Comparison of ENCODE assay signal across 24 cellular contexts in the genomic region with DNA sequence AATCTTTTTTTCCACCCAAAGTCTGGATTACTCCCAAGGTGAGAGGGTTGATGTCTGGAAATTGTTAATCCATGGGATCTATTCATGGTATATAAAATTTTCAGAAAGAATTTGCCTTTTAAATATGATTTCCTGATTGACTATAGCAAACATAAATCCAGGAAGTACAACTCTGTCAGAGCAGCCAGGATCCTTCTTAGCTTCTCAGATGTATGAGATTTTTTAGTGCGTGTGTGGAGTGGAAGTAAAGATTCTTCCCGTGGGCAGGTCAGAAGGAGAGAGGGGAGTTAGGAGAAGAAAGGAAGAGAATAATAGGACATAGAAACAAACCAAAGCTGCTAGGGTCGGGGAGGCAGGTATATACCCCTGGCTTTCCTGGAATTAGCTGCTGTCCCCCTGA.
DNase-seq lines count a peak whose midpoint lies in the region; ATAC-seq and TF ChIP-seq lines count a peak whose summit lies in the region.
"Had no signal": no experiment of that assay in that cellular context is flagged by ENCODE, and none has a peak within 500 bp of the region (broad histone marks: within the 10 kb centered on the region; RNA-seq: fewer than 3 reads in every experiment).

No MANE protein-coding gene starts in this region.

- no peaks in the 10 kb centered on the region for H3K36me3 Mint-ChIP-seq in mesothelial cell of epicardium

- no peak for ATAC-seq in HG02798 (IDR thresholded peaks at IDR 0.05; ENCODE audit: poor library complexity, unreplicated experiment)
- ATAC-seq: A549, Panc1 had no signal

- no peaks in the 10 kb centered on the region for H3K9me3 ChIP-seq in skeletal muscle satellite cell (replicated peaks; ENCODE audit: low read length)
- H3K9me3 ChIP-seq: A549, SJSA1 had no signal

- H3K4me1 Mint-ChIP-seq in mesothelial cell of epicardium = peaks cover 17% of the 10 kb centered on the region
- H3K4me1 Mint-ChIP-seq: B cell, H9 had no signal

- H3K4me1 ChIP-seq in skeletal muscle satellite cell (ENCODE audit: control insufficient read depth, insufficient read depth, low read length) = peaks cover 23% of the 10 kb centered on the region
- H3K4me1 ChIP-seq: A549, SJSA1 had no signal

- H3K4me3 Mint-ChIP-seq in mesothelial cell of epicardium = no peak overlapping the region
- H3K4me3 Mint-ChIP-seq: B cell, CD14-positive monocyte, H9, HFFc6 had no signal

- H3K4me3 ChIP-seq in skeletal muscle satellite cell (ENCODE audit: low read length) = no peak overlapping the region
- H3K4me3 ChIP-seq: A549, SJSA1 had no signal

- peak overlapping the region; percentile 28 for H3K4me2 ChIP-seq in skeletal muscle satellite cell (ENCODE audit: low read length)
- H3K4me2 ChIP-seq: A549 had no signal

- no peaks in the 10 kb centered on the region for H3K27me3 Mint-ChIP-seq in mesothelial cell of epicardium (ENCODE audit: low read depth)
- H3K27me3 Mint-ChIP-seq: B cell had no signal

- H3K36me3 ChIP-seq in skeletal muscle satellite cell (ENCODE audit: insufficient read depth, low read length) = no peaks in the 10 kb centered on the region
- H3K36me3 ChIP-seq: SJSA1 had no signal

- TF ChIP-seq CTCF in VCaP (conservative IDR thresholded peaks at IDR 0.05) (no peak), mesothelial cell of epicardium (IDR thresholded peaks at IDR 0.05; ENCODE audit: unreplicated experiment) (no peak)

- H3K27ac Mint-ChIP-seq in mesothelial cell of epicardium = peak overlapping the region; percentile 41
- H3K27ac Mint-ChIP-seq: B cell, H9, HFFc6 had no signal

- in situ Hi-C loops in KBM-7 (cut with MboI; ENCODE audit: low pct_unique_long_range_greater_than_20kb, low sequenced_read_pairs) = no loop called here

- H3K27ac ChIP-seq in VCaP = peak overlapping the region; percentile 62
- H3K27ac ChIP-seq: A549, SJSA1 had no signal

- peak overlapping the region; percentile 2 for H3K9ac ChIP-seq in skeletal muscle satellite cell (ENCODE audit: low read depth, low read length)

- H3K27me3 ChIP-seq in skeletal muscle satellite cell (ENCODE audit: control insufficient read depth, insufficient read depth, low read length) = no peaks in the 10 kb centered on the region
- H3K27me3 ChIP-seq: SJSA1 had no signal

- H3K9me3 Mint-ChIP-seq in mesothelial cell of epicardium = no peaks in the 10 kb centered on the region
- H3K9me3 Mint-ChIP-seq: H9, HFFc6 had no signal

- DNase-seq in dermis blood vessel endothelial cell (peak; percentile 3), mesothelial cell of epicardium (ENCODE audit: low spot score in 2 of 2, unreplicated experiment in 2 of 2) (no peak), KBM-7 (no peak), germinal center (ENCODE audit: low spot score) (no peak)
- no peak for DNase-seq in central memory CD4-positive, alpha-beta T cell
- DNase-seq: DMS53; H9; HFFc6; KG1; NCI-H1092; NCI-H146; NCI-H2029; NCI-H226; NCI-H510A treated with DMSO at 0.1 percent for 48 hours; NCI-H774; NK-92 treated with Interleukin-12 subunit alpha and Interleukin-12 subunit beta, amount 100 ng/mL, for 24 hours had no signal
